8 cellular contexts compared by ENCODE assay signal in genomic region chr5:139710370-139711066, GRCh38.
DNase-seq lines count a peak whose midpoint lies in the region; ATAC-seq and TF ChIP-seq lines count a peak whose summit lies in the region.

No MANE protein-coding gene starts in this region.

- peak; percentile 60 for DNase-seq in CD14-positive monocyte (ENCODE audit: low spot score)
- DNase-seq in HEK293T (ENCODE audit: extremely low spot score) = peak; percentile 37
- DNase-seq in SJSA1 (ENCODE audit: low read depth in 1 of 2, low spot score in 2 of 2) = peak in 1 of 2 experiments; percentile 72
- DNase-seq in adipocyte (ENCODE audit: low read depth) = peak; percentile 73
- DNase-seq in left ventricle myocardium superior = peak; percentile 66

- POLR2A ChIA-PET in HEK293T (lab: Yijun Ruan, JAX) = interaction anchor here (1.1 to 2.5 kb wide), 3 partner anchors 9 to 149 kb away, joined by 3 to 9 read pairs (median 7); partner anchors contain the start of gene UBE2D2

- peaks cover 53 to 78% (median 59%) of the 10 kb centered on the region in 3 donors for H3K27me3 Mint-ChIP-seq in CD14-positive monocyte (ENCODE audit: low read depth in 3 of 3)

- H3K27ac ChIP-seq in SJSA1 (peak overlapping the region; percentile 67), rectal smooth muscle tissue (ENCODE audit: low read depth, low read length) (no peak overlapping the region)

- peaks cover 5 to 12% of the 10 kb centered on the region in 2 donors for H3K36me3 Mint-ChIP-seq in CD14-positive monocyte

- CTCF ChIA-PET in HEK293T (lab: Yijun Ruan, JAX) = interaction anchor here (0.6 to 2.2 kb wide), 12 partner anchors 9 to 189 kb away, joined by 3 to 12 read pairs (median 4); no protein-coding TSS in a partner anchor

- ATAC-seq in left ventricle myocardium superior = peak; percentile 56
- no peak for ATAC-seq in GM21619 (IDR thresholded peaks at IDR 0.05; ENCODE audit: unreplicated experiment)
- no peak for ATAC-seq in HG03342 (IDR thresholded peaks at IDR 0.05; ENCODE audit: unreplicated experiment)

- peak overlapping the region; percentile 68 to 96 for H3K4me3 Mint-ChIP-seq in CD14-positive monocyte

- H3K36me3 ChIP-seq in SJSA1 = no peaks in the 10 kb centered on the region
- H3K36me3 ChIP-seq in adipocyte (ENCODE audit: control insufficient read depth, insufficient read depth, low read length, severe bottlenecking) = no peaks in the 10 kb centered on the region
- H3K36me3 ChIP-seq in rectal smooth muscle tissue (ENCODE audit: control insufficient read depth, insufficient read depth, low read length) = no peaks in the 10 kb centered on the region

- TF ChIP-seq CTCF in CD14-positive monocyte (IDR thresholded peaks at IDR 0.05) = no peak

- peak overlapping the region in 5 of 7 donors; percentile 53 to 90 (median 75) for H3K27ac Mint-ChIP-seq in CD14-positive monocyte

- peaks cover 0 to 10% (median 6%) of the 10 kb centered on the region in 7 donors for H3K9me3 Mint-ChIP-seq in CD14-positive monocyte

- peak overlapping the region; percentile 46 for H3K4me3 ChIP-seq in SJSA1
- peak overlapping the region; percentile 74 for H3K4me3 ChIP-seq in adipocyte (ENCODE audit: low read length)
- peak overlapping the region; percentile 56 for H3K4me3 ChIP-seq in rectal smooth muscle tissue (ENCODE audit: low read length)

- H3K4me1 ChIP-seq in SJSA1 (replicated peaks) = peaks cover 62% of the 10 kb centered on the region
- H3K4me1 ChIP-seq in adipocyte (ENCODE audit: control insufficient read depth, insufficient read depth, low read length) = peaks cover 21% of the 10 kb centered on the region
- peaks cover 6% of the 10 kb centered on the region for H3K4me1 ChIP-seq in rectal smooth muscle tissue (ENCODE audit: control insufficient read depth, insufficient read depth, low read length)

- H3K27me3 ChIP-seq in SJSA1 (replicated peaks) = no peaks in the 10 kb centered on the region
- no peaks in the 10 kb centered on the region for H3K27me3 ChIP-seq in adipocyte (replicated peaks; ENCODE audit: control insufficient read depth, insufficient read depth, low read length)
- H3K27me3 ChIP-seq in rectal smooth muscle tissue (ENCODE audit: control insufficient read depth, insufficient read depth, low read length) = peaks cover 3% of the 10 kb centered on the region

- peaks cover 18% of the 10 kb centered on the region for H3K4me1 Mint-ChIP-seq in CD14-positive monocyte

- intact Hi-C loops in CD14-positive monocyte (cut with micrococcal nuclease) = no loop called here
- intact Hi-C loops in left ventricle myocardium superior (cut with micrococcal nuclease) = no loop called here

- H3K9me3 ChIP-seq in SJSA1 (replicated peaks) (peaks cover 6% of the 10 kb centered on the region; the same call in 1 of the 2 replicates), adipocyte (ENCODE audit: control insufficient read depth, low read length) (no peaks in the 10 kb centered on the region)

- H3K9ac ChIP-seq in adipocyte (ENCODE audit: low read length) (peak overlapping the region; percentile 39), rectal smooth muscle tissue (ENCODE audit: low read length) (no peak overlapping the region)

TF ChIP-seq in HEK293T, 16 proteins besides CTCF, POLR2A, EP300 and RAD21:
- TF ChIP-seq FOXM1 (IDR thresholded peaks at IDR 0.05; ENCODE audit: borderline replicate concordance) (no peak), FOXK2 (IDR thresholded peaks at IDR 0.05) (no peak), L3MBTL2 (conservative IDR thresholded peaks at IDR 0.05) (peak; percentile 41), ARNT (IDR thresholded peaks at IDR 0.05) (no peak), FOXA1 (IDR thresholded peaks at IDR 0.05) (no peak), ZNF384 (IDR thresholded peaks at IDR 0.05) (peak; percentile 86)
